In genomic region chr3:195117978-195118581, GRCh38 we compare ENCODE assay signal across 9 cellular contexts.
A peak's percentile ranks its signal among the peaks of the same experiment; 100 is the strongest.
DNase-seq lines count a peak whose midpoint lies in the region; ATAC-seq and TF ChIP-seq lines count a peak whose summit lies in the region.
"Had no signal": no experiment of that assay in that cellular context is flagged by ENCODE, and none has a peak within 500 bp of the region (broad histone marks: within the 10 kb centered on the region; RNA-seq: fewer than 3 reads in every experiment).

No MANE protein-coding gene starts in this region.

- dilution Hi-C loops in mammary epithelial cell (cut with HindIII; ENCODE audit: low sequenced_read_pairs): no loop called here

- intact Hi-C loops in mammary epithelial cell (cut with micrococcal nuclease): no loop called here

- no peaks in the 10 kb centered on the region for H3K79me1 ChIP-seq in mesendoderm (ENCODE audit: low read length)

- no peak overlapping the region for H3K23ac ChIP-seq in mesendoderm (ENCODE audit: low read length)

- DNase-seq in EL (peak; percentile 40), mammary epithelial cell (peak; percentile 29), mesendoderm (peak; percentile 94), Ammon's horn (ENCODE audit: low spot score) (no peak), NCI-H526 (lab: John Stamatoyannopoulos, UW) (no peak), NCI-H446 treated with DMSO at 0.1 percent for 48 hours (lab: John Stamatoyannopoulos, UW) (no peak)
- DNase-seq: testis had no signal

- peak overlapping the region; percentile 34 for H4K5ac ChIP-seq in mesendoderm (ENCODE audit: low read length)

- no peak overlapping the region for H3K4me2 ChIP-seq in mammary epithelial cell (ENCODE audit: insufficient read depth, low read depth, low read length)
- no peak overlapping the region for H3K4me2 ChIP-seq in mesendoderm (ENCODE audit: low read length)

- H3K79me2 ChIP-seq in mammary epithelial cell (ENCODE audit: insufficient read depth, low read length) (no peaks in the 10 kb centered on the region), mesendoderm (ENCODE audit: control insufficient read depth, insufficient read depth, low read length) (no peaks in the 10 kb centered on the region)

- in situ Hi-C loops in mammary epithelial cell (cut with MboI; ENCODE audit: low sequenced_read_pairs in 2 of 2): no loop called here

- WGBS in mammary epithelial cell (ENCODE audit: low coverage, missing lambda C conversion rate): 82% methylated on average over 10 of the region's 10 CpGs
- WGBS in mesendoderm (ENCODE audit: extremely low coverage, insufficient coverage, low lambda C conversion rate): no CpG with 5 or more reads among the region's 10 CpGs

- H4K8ac ChIP-seq in mesendoderm (ENCODE audit: low read depth, low read length): no peak overlapping the region

- CTCF ChIA-PET in mammary epithelial cell (lab: Charles Lee; ENCODE audit: low non-redundant PET): no interaction called here

- H3K36me3 ChIP-seq in KOPT-K1 (ENCODE audit: insufficient read depth, low read length) (no peaks in the 10 kb centered on the region), mammary epithelial cell (ENCODE audit: insufficient read depth, low read length) (no peaks in the 10 kb centered on the region), mesendoderm (ENCODE audit: control insufficient read depth, insufficient read depth, low read length) (no peaks in the 10 kb centered on the region)

- H3K4me1 ChIP-seq in mammary epithelial cell (ENCODE audit: insufficient read depth, low read length): peaks cover 4% of the 10 kb centered on the region
- H3K4me1 ChIP-seq in mesendoderm (ENCODE audit: control insufficient read depth, low read depth, low read length): peaks cover 11% of the 10 kb centered on the region

- H2AFZ ChIP-seq in mammary epithelial cell (ENCODE audit: low read depth, low read length): no peak overlapping the region

- H3K27me3 ChIP-seq in mammary epithelial cell (ENCODE audit: insufficient read depth, low read length) (no peaks in the 10 kb centered on the region), mesendoderm (ENCODE audit: insufficient read depth, low read length, poor library complexity) (no peaks in the 10 kb centered on the region)
- H3K27me3 ChIP-seq: testis had no signal

- no peak overlapping the region for H2BK120ac ChIP-seq in mesendoderm (ENCODE audit: low read depth, low read length)

- TF ChIP-seq CTCF in mammary epithelial cell (conservative IDR thresholded peaks at IDR 0.05 in 1 of 2, IDR thresholded peaks at IDR 0.05 in 1 of 2; ENCODE audit: extremely low read depth in 1 of 2, insufficient read depth in 1 of 2, low read depth in 1 of 2, low read length in 2 of 2): peak in 1 of 2 donors; percentile 1

- peak overlapping the region; percentile 5 for H3K18ac ChIP-seq in mesendoderm (ENCODE audit: low read length)

- H3K9ac ChIP-seq in mammary epithelial cell (ENCODE audit: insufficient read depth, low read length): no peak overlapping the region
- H3K9ac ChIP-seq in mesendoderm (ENCODE audit: low read length): peak overlapping the region; percentile 56

- H2BK5ac ChIP-seq in mesendoderm (ENCODE audit: low read length): peak overlapping the region; percentile 99

- no TSS peak for BruUV-seq in mammary epithelial cell (replicated peaks; lab: Mats Ljungman, UMichigan)

- peak overlapping the region; percentile 100 for H2AK5ac ChIP-seq in mesendoderm (ENCODE audit: low read length)

- H2BK15ac ChIP-seq in mesendoderm (replicated peaks; ENCODE audit: low read depth): no peak overlapping the region

- H3K4ac ChIP-seq in mesendoderm (ENCODE audit: low read depth, low read length): no peak overlapping the region

- H3K27ac ChIP-seq in KOPT-K1 (ENCODE audit: low read depth, low read length, poor library complexity, severe bottlenecking): peak overlapping the region; percentile 17
- no peak overlapping the region for H3K27ac ChIP-seq in mammary epithelial cell (ENCODE audit: insufficient read depth, low read depth, low read length)
- H3K27ac ChIP-seq in mesendoderm (ENCODE audit: low read depth, low read length): peak overlapping the region; percentile 57
- H3K27ac ChIP-seq: testis had no signal

- ATAC-seq in GM18907 (IDR thresholded peaks at IDR 0.05; ENCODE audit: unreplicated experiment): no peak

- H4K20me1 ChIP-seq in mammary epithelial cell (ENCODE audit: insufficient read depth, low read length): no peaks in the 10 kb centered on the region

- H3K4me3 ChIP-seq in mammary epithelial cell (replicated peaks in 1 of 3; ENCODE audit: insufficient read depth in 1 of 3, low read depth in 2 of 3, low read length in 3 of 3): no peak overlapping the region
- no peak overlapping the region for H3K4me3 ChIP-seq in mesendoderm (ENCODE audit: low read length)
- H3K4me3 ChIP-seq: testis had no signal

- H3K9me3 ChIP-seq in KOPT-K1 (ENCODE audit: insufficient read depth, low read length, poor library complexity, severe bottlenecking) (no peaks in the 10 kb centered on the region), mammary epithelial cell (replicated peaks; ENCODE audit: insufficient read depth, low read length) (no peaks in the 10 kb centered on the region)
- H3K9me3 ChIP-seq: testis had no signal

- H3K56ac ChIP-seq in mesendoderm (ENCODE audit: low read length): peak overlapping the region; percentile 93

Comparison
In these comparisons a context has a peak if more than half of its experiments do, and no peak if none do; other contexts are left out.
1. DNase-seq: peak in EL (single experiment), mammary epithelial cell (single experiment) and mesendoderm (single experiment); none in Ammon's horn (single experiment), NCI-H526 (0 of 2) and NCI-H446 treated with DMSO at 0.1 percent for 48 hours (single experiment).